Comparison of ENCODE assay signal across 9 cellular contexts in the genomic region with DNA sequence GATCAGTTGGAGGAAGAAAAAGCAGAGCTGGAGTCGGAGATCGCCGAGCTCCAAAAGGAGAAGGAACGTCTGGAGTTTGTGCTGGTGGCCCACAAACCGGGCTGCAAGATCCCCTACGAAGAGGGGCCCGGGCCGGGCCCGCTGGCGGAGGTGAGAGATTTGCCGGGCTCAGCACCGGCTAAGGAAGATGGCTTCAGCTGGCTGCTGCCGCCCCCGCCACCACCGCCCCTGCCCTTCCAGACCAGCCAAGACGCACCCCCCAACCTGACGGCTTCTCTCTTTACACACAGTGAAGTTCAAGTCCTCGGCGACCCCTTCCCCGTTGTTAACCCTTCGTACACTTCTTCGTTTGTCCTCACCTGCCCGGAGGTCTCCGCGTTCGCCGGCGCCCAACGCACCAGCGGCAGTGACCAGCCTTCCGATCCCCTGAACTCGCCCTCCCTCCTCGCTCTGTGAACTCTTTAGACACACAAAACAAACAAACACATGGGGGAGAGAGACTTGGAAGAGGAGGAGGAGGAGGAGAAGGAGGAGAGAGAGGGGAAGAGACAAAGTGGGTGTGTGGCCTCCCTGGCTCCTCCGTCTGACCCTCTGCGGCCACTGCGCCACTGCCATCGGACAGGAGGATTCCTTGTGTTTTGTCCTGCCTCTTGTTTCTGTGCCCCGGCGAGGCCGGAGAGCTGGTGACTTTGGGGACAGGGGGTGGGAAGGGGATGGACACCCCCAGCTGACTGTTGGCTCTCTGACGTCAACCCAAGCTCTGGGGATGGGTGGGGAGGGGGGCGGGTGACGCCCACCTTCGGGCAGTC. TPM values are rescaled to one million over a fixed set of nuclear protein-coding genes. Genes with fewer than 3 reads are reported as not detected.
DNase-seq lines count a peak whose midpoint lies in the region; ATAC-seq, FAIRE-seq and TF ChIP-seq lines count a peak whose summit lies in the region.
"Had no signal": no experiment of that assay in that cellular context is flagged by ENCODE, and none has a peak within 500 bp of the region (broad histone marks: within the 10 kb centered on the region; RNA-seq: fewer than 3 reads in every experiment).

No MANE protein-coding gene starts in this region.

- peak; percentile 38 for DNase-seq in D341Med (ENCODE audit: low spot score)
- peak; percentile 50 for DNase-seq in NAMALWA (ENCODE audit: low spot score)
- peak in 1 of 2 experiments; percentile 70 for DNase-seq in H1 (ENCODE audit: low read depth in 1 of 2, low spot score in 2 of 2)
- no peak for DNase-seq in neural crest cell (ENCODE audit: low read depth, low spot score)
- no peak for DNase-seq in foreskin melanocyte
- no peak for DNase-seq in SJCRH30
- no peak for DNase-seq in activated CD4-positive, alpha-beta T cell treated with anti-CD3 and anti-CD28 coated beads for 36 hours

- CTCF ChIA-PET in H1 (lab: Charles Lee; ENCODE audit: partially characterized antibody): interaction anchor here (0.9 to 32.9 kb wide), 8 partner anchors 11 to 69 kb away, joined by 3 to 760 read pairs (median 6); a partner anchor contains a TSS
- CTCF ChIA-PET in activated CD4-positive, alpha-beta T cell treated with anti-CD3 and anti-CD28 coated beads for 36 hours (lab: Charles Lee): interaction anchor here (0.7 to 1.9 kb wide), 4 partner anchors 12 to 70 kb away, joined by 4 to 6 read pairs (median 4); no protein-coding TSS in a partner anchor

- peaks cover 17% of the 10 kb centered on the region; the same call in 1 of the 2 replicates for H3K23me2 ChIP-seq in H1 (ENCODE audit: low read depth, low read length)

- no peak overlapping the region for H3K27ac Mint-ChIP-seq in neural crest cell (ENCODE audit: unreplicated experiment)
- no peak overlapping the region for H3K27ac Mint-ChIP-seq in activated CD4-positive, alpha-beta T cell treated with anti-CD3 and anti-CD28 coated beads for 36 hours

- peak overlapping the region in 3 of 4 experiments; percentile 31 to 56 (median 40); a peak in 3 of 7 replicates for H3K9ac ChIP-seq in H1 (replicated peaks in 1 of 4; ENCODE audit: extremely low read depth in 1 of 4, low read depth in 3 of 4, low read length in 3 of 4)

- intact Hi-C loops in activated CD4-positive, alpha-beta T cell treated with anti-CD3 and anti-CD28 coated beads for 36 hours (cut with DNase I, micrococcal nuclease): no loop called here

- H4K91ac ChIP-seq in H1 (replicated peaks; ENCODE audit: insufficient read length, low read length): no peak overlapping the region

- H3K36me3 ChIP-seq in H1 (ENCODE audit: control insufficient read depth in 2 of 4, insufficient read depth in 4 of 4, low read length in 3 of 4) (no peaks in the 10 kb centered on the region), SJCRH30 (no peaks in the 10 kb centered on the region)

- H3K27ac ChIP-seq in H1 (ENCODE audit: low read depth, low read length): no peak overlapping the region
- H3K27ac ChIP-seq in SJCRH30: no peak overlapping the region

- H3K79me2 ChIP-seq in H1 (ENCODE audit: control insufficient read depth in 1 of 2, insufficient read depth in 2 of 2, low read length in 2 of 2): no peaks in the 10 kb centered on the region

- no peak overlapping the region for H2BK120ac ChIP-seq in H1 (replicated peaks; ENCODE audit: low read depth, low read length)

- peak overlapping the region; percentile 42; the same call in 1 of the 2 replicates for H2AFZ ChIP-seq in H1 (ENCODE audit: low read length)

- no peak for TF ChIP-seq EP300 in H1 (IDR thresholded peaks at IDR 0.05; ENCODE audit: borderline replicate concordance in 1 of 2, low read depth in 2 of 2, low read length in 2 of 2)

- POLR2A ChIA-PET in H1 (lab: Charles Lee; ENCODE audit: partially characterized antibody): interaction anchor here (0.6 to 2.1 kb wide), 3 partner anchors 21 to 1301 kb away, joined by 3 to 10 read pairs (median 5); no protein-coding TSS in a partner anchor
- POLR2A ChIA-PET in activated CD4-positive, alpha-beta T cell treated with anti-CD3 and anti-CD28 coated beads for 36 hours (lab: Charles Lee): interaction anchor here (0.6 kb wide), 1 partner anchor 141 kb away, joined by 3 read pairs; no protein-coding TSS in a partner anchor

- no peak overlapping the region for H4K5ac ChIP-seq in H1 (ENCODE audit: insufficient read length, low read depth, low read length)

- H2BK5ac ChIP-seq in H1 (ENCODE audit: low read depth, low read length): 0 out of 2 replicates have a peak overlapping the region, but pooled peaks have one; percentile 8

- H2AK5ac ChIP-seq in H1 (ENCODE audit: low read depth, low read length): no peak overlapping the region

- H3K9me3 ChIP-seq in H1 (ENCODE audit: insufficient read depth in 2 of 2, low read depth in 1 of 2, low read length in 1 of 2) (no peaks in the 10 kb centered on the region), SJCRH30 (replicated peaks) (no peaks in the 10 kb centered on the region)

- H3K4me1 ChIP-seq in H1 (replicated peaks in 1 of 4; ENCODE audit: control insufficient read depth in 3 of 4, insufficient read depth in 4 of 4, low read length in 3 of 4): peaks cover 2 to 19% (median 14%) of the 10 kb centered on the region in 4 experiments
- H3K4me1 ChIP-seq in SJCRH30: peaks cover 12% of the 10 kb centered on the region

- H3K23ac ChIP-seq in H1 (ENCODE audit: insufficient read length): no peak overlapping the region

- 34% methylated on average over 35 of the region's 44 CpGs; no CpG with 5 or more reads in 1 of the 2 experiments for WGBS in H1 (ENCODE audit: extremely low coverage in 1 of 2, insufficient coverage in 1 of 2, insufficient read length in 1 of 2, insufficient replicate concordance in 2 of 2, low coverage in 1 of 2, low lambda C conversion rate in 2 of 2, missing lambda C conversion rate in 1 of 2), 2 experiments

- peaks cover 0 to 3% of the 10 kb centered on the region in 2 experiments for H4K20me1 ChIP-seq in H1 (replicated peaks in 1 of 2; ENCODE audit: control insufficient read depth in 1 of 2, insufficient read depth in 2 of 2, low read length in 2 of 2)

- peak overlapping the region; percentile 52 to 62 for H3K4me2 ChIP-seq in H1 (ENCODE audit: insufficient read depth in 1 of 2, low read depth in 2 of 2, low read length in 2 of 2)

- H3K4me3 Mint-ChIP-seq in neural crest cell: peak overlapping the region; percentile 80
- no peak overlapping the region for H3K4me3 Mint-ChIP-seq in activated CD4-positive, alpha-beta T cell treated with anti-CD3 and anti-CD28 coated beads for 36 hours

- no peaks in the 10 kb centered on the region for H3K9me3 Mint-ChIP-seq in neural crest cell
- H3K9me3 Mint-ChIP-seq in activated CD4-positive, alpha-beta T cell treated with anti-CD3 and anti-CD28 coated beads for 36 hours (ENCODE audit: low read depth): no peaks in the 10 kb centered on the region

- peak overlapping the region; percentile 24 for H3K56ac ChIP-seq in H1 (replicated peaks; ENCODE audit: insufficient read length, low read depth, low read length)

- H3K4me1 Mint-ChIP-seq in neural crest cell: peaks cover 21% of the 10 kb centered on the region
- peaks cover 39% of the 10 kb centered on the region for H3K4me1 Mint-ChIP-seq in activated CD4-positive, alpha-beta T cell treated with anti-CD3 and anti-CD28 coated beads for 36 hours

- H4K8ac ChIP-seq in H1 (ENCODE audit: extremely low read depth, insufficient read depth, low read length): 0 out of 2 replicates have a peak overlapping the region, but pooled peaks have one; percentile 81

- peak overlapping the region; percentile 9 to 53 (median 20); a peak in 6 of 8 replicates for H3K4me3 ChIP-seq in H1 (ENCODE audit: extremely low read depth in 1 of 4, insufficient read depth in 2 of 4, low read depth in 3 of 4, low read length in 4 of 4)
- H3K4me3 ChIP-seq in SJCRH30: no peak overlapping the region

- H2BK12ac ChIP-seq in H1 (ENCODE audit: low read depth, low read length): peak overlapping the region; percentile 53; the same call in 1 of the 2 replicates

- peaks cover 0 to 17% (median 17%) of the 10 kb centered on the region in 4 experiments; a peak in 4 of 7 replicates for H3K27me3 ChIP-seq in H1 (replicated peaks in 1 of 4; ENCODE audit: control insufficient read depth in 3 of 4, extremely low read depth in 1 of 4, insufficient read depth in 3 of 4, low read length in 3 of 4)
- no peaks in the 10 kb centered on the region for H3K27me3 ChIP-seq in SJCRH30

- ATAC-seq in HG03135 (IDR thresholded peaks at IDR 0.05; ENCODE audit: unreplicated experiment): no peak
- no peak for ATAC-seq in activated CD4-positive, alpha-beta T cell treated with anti-CD3 and anti-CD28 coated beads for 36 hours

- no peak for FAIRE-seq in H1 (lab: Jason Lieb, UNC)

- peak overlapping the region; percentile 97 for H2BK15ac ChIP-seq in H1 (ENCODE audit: low read length)

- TF ChIP-seq RAD21 in H1 (IDR thresholded peaks at IDR 0.05 in 1 of 2, conservative IDR thresholded peaks at IDR 0.05 in 1 of 2; ENCODE audit: low read depth in 2 of 2, low read length in 2 of 2): no peak

- no peak for TF ChIP-seq CTCF in H1 (IDR thresholded peaks at IDR 0.05; ENCODE audit: control extremely low read depth in 1 of 3, insufficient read depth in 1 of 3, low read depth in 1 of 3, low read length in 3 of 3)
- no peak for TF ChIP-seq CTCF in neural crest cell (conservative IDR thresholded peaks at IDR 0.05)

- H2BK20ac ChIP-seq in H1 (ENCODE audit: low read length): 0 out of 2 replicates have a peak overlapping the region, but pooled peaks have one; percentile 72

- H3K27me3 Mint-ChIP-seq in neural crest cell (ENCODE audit: low read depth): peaks cover 65% of the 10 kb centered on the region
- H3K27me3 Mint-ChIP-seq in activated CD4-positive, alpha-beta T cell treated with anti-CD3 and anti-CD28 coated beads for 36 hours: peaks cover 16% of the 10 kb centered on the region

- H3K36me3 Mint-ChIP-seq in neural crest cell (ENCODE audit: low read depth): no peaks in the 10 kb centered on the region
- H3K36me3 Mint-ChIP-seq in activated CD4-positive, alpha-beta T cell treated with anti-CD3 and anti-CD28 coated beads for 36 hours (ENCODE audit: low read depth): peaks cover 25% of the 10 kb centered on the region

- TF ChIP-seq POLR2A in H1 (IDR thresholded peaks at IDR 0.05; ENCODE audit: control extremely low read depth in 1 of 2, low read depth in 2 of 2, low read length in 2 of 2): no peak

- no peak overlapping the region for H3K4ac ChIP-seq in H1 (replicated peaks; ENCODE audit: insufficient read length, low read depth, low read length)

- H3K14ac ChIP-seq in H1 (ENCODE audit: insufficient read length): no peak overlapping the region

- H3K18ac ChIP-seq in H1 (ENCODE audit: extremely low read depth, low read length): peak overlapping the region; percentile 60

- H3K79me1 ChIP-seq in H1 (ENCODE audit: low read depth, low read length): no peaks in the 10 kb centered on the region

RNA-seq across cellular contexts. Expression of a gene that starts 5.0 kb away (rescaled TPM):
- 1.3 and 2.7 TPM in 2 replicates for total RNA-seq in H1 (2021; fragmentation: NEBNext Ultra II Directional; extraction: Animal tissue kit (Norgen Biotek cat#: 25700))
- polyA plus RNA-seq in H1 (2011; rRNA removed): 0.44 and 1.2 TPM in 2 replicates
- 0.32 TPM for polyA plus RNA-seq in H1 (2011; cell fraction: cytosol; rRNA removed)
- polyA plus RNA-seq in H1 (2011; cell fraction: nucleus; rRNA removed): 5.2 TPM
- polyA plus RNA-seq in H1 (2012, experiment 1 of 2): 1.1 to 4.3 TPM (median 2.6 TPM) in 4 replicates
- 2.4 TPM for polyA plus RNA-seq in H1 (2012, experiment 2 of 2)
- polyA plus RNA-seq in H1 (2013, experiment 1 of 2): 0.85 TPM
- polyA plus RNA-seq in H1 (2013, experiment 2 of 2): 0.79 TPM
- polyA minus RNA-seq in H1 (2011; rRNA and poly(A)+ RNA removed): 2.8 and 6.9 TPM in 2 replicates
- polyA minus RNA-seq in H1 (2011; cell fraction: cytosol; rRNA and poly(A)+ RNA removed): 1.5 TPM
- polyA minus RNA-seq in H1 (2011; cell fraction: nucleus; rRNA and poly(A)+ RNA removed): 39.4 TPM
- total RNA-seq in neural crest cell: 0.26 and 0.45 TPM in 2 replicates
- total RNA-seq in SJCRH30 (2014; rRNA removed; shearing (Covaris generic)): 0.35 and 0.40 TPM in 2 replicates
- total RNA-seq in activated CD4-positive, alpha-beta T cell treated with anti-CD3 and anti-CD28 coated beads for 36 hours: 1 to 10 TPM; 7.3 to 7.7 TPM

RNA-seq across cellular contexts. Expression of a gene that starts 24.1 kb away (rescaled TPM):
- 21.1 and 21.6 TPM in 2 replicates for total RNA-seq in H1 (2021; fragmentation: NEBNext Ultra II Directional; extraction: Animal tissue kit (Norgen Biotek cat#: 25700))
- polyA plus RNA-seq in H1 (2011; rRNA removed): 21.0 and 33.5 TPM in 2 replicates
- polyA plus RNA-seq in H1 (2011; cell fraction: cytosol; rRNA removed): 19.9 TPM
- polyA plus RNA-seq in H1 (2011; cell fraction: nucleus; rRNA removed): 19.7 TPM
- polyA plus RNA-seq in H1 (2012, experiment 1 of 2): 19.1 to 26.5 TPM (median 23.9 TPM) in 4 replicates
- polyA plus RNA-seq in H1 (2012, experiment 2 of 2): 24.8 TPM
- 32.6 TPM for polyA plus RNA-seq in H1 (2013, experiment 1 of 2)
- polyA plus RNA-seq in H1 (2013, experiment 2 of 2): 36.9 TPM
- polyA minus RNA-seq in H1 (2011; rRNA and poly(A)+ RNA removed): 9.5 and 14.4 TPM in 2 replicates
- polyA minus RNA-seq in H1 (2011; cell fraction: cytosol; rRNA and poly(A)+ RNA removed): 8.3 TPM
- 9.9 TPM for polyA minus RNA-seq in H1 (2011; cell fraction: nucleus; rRNA and poly(A)+ RNA removed)
- total RNA-seq in neural crest cell: 16.2 and 19.8 TPM in 2 replicates
- total RNA-seq in SJCRH30 (2014; rRNA removed; shearing (Covaris generic)): 29.3 and 30.9 TPM in 2 replicates
- total RNA-seq in activated CD4-positive, alpha-beta T cell treated with anti-CD3 and anti-CD28 coated beads for 36 hours: 1 to 10 TPM; 2.0 to 3.2 TPM

RNA-seq across cellular contexts. Expression of a gene that starts 25.5 kb away (rescaled TPM):
- total RNA-seq in H1 (2021; fragmentation: NEBNext Ultra II Directional; extraction: Animal tissue kit (Norgen Biotek cat#: 25700)): 11.0 and 12.2 TPM in 2 replicates
- polyA plus RNA-seq in H1 (2011; rRNA removed): 14.4 and 17.5 TPM in 2 replicates
- 20.7 TPM for polyA plus RNA-seq in H1 (2011; cell fraction: cytosol; rRNA removed)
- 17.1 TPM for polyA plus RNA-seq in H1 (2011; cell fraction: nucleus; rRNA removed)
- 12.0 to 16.7 TPM (median 14.4 TPM) in 4 replicates for polyA plus RNA-seq in H1 (2012, experiment 1 of 2)
- 13.0 TPM for polyA plus RNA-seq in H1 (2012, experiment 2 of 2)
- 35.8 TPM for polyA plus RNA-seq in H1 (2013, experiment 1 of 2)
- 34.9 TPM for polyA plus RNA-seq in H1 (2013, experiment 2 of 2)
- polyA minus RNA-seq in H1 (2011; rRNA and poly(A)+ RNA removed): 2.3 and 4.2 TPM in 2 replicates
- 4.3 TPM for polyA minus RNA-seq in H1 (2011; cell fraction: cytosol; rRNA and poly(A)+ RNA removed)
- 5.6 TPM for polyA minus RNA-seq in H1 (2011; cell fraction: nucleus; rRNA and poly(A)+ RNA removed)
- not detected in 2 replicates for total RNA-seq in neural crest cell
- total RNA-seq in SJCRH30 (2014; rRNA removed; shearing (Covaris generic)): 1.0 and 1.4 TPM in 2 replicates
- 1 to 10 TPM; 2.8 to 3.1 TPM for total RNA-seq in activated CD4-positive, alpha-beta T cell treated with anti-CD3 and anti-CD28 coated beads for 36 hours
- total RNA-seq: cerebellum had no signal

RNA-seq across cellular contexts. Expression of a gene that starts 34.5 kb away (rescaled TPM):
- 135 and 138 TPM in 2 replicates for total RNA-seq in H1 (2021; fragmentation: NEBNext Ultra II Directional; extraction: Animal tissue kit (Norgen Biotek cat#: 25700))
- polyA plus RNA-seq in H1 (2011; rRNA removed): 89.7 and 163 TPM in 2 replicates
- polyA plus RNA-seq in H1 (2011; cell fraction: cytosol; rRNA removed): 92.0 TPM
- 116 TPM for polyA plus RNA-seq in H1 (2011; cell fraction: nucleus; rRNA removed)
- polyA plus RNA-seq in H1 (2012, experiment 1 of 2): 79.3 to 101 TPM (median 84.8 TPM) in 4 replicates
- 110 TPM for polyA plus RNA-seq in H1 (2012, experiment 2 of 2)
- polyA plus RNA-seq in H1 (2013, experiment 1 of 2): 108 TPM
- 104 TPM for polyA plus RNA-seq in H1 (2013, experiment 2 of 2)
- 46.1 and 52.4 TPM in 2 replicates for polyA minus RNA-seq in H1 (2011; rRNA and poly(A)+ RNA removed)
- polyA minus RNA-seq in H1 (2011; cell fraction: cytosol; rRNA and poly(A)+ RNA removed): 83.1 TPM
- 102 TPM for polyA minus RNA-seq in H1 (2011; cell fraction: nucleus; rRNA and poly(A)+ RNA removed)
- 46.1 and 49.9 TPM in 2 replicates for total RNA-seq in neural crest cell
- total RNA-seq in SJCRH30 (2014; rRNA removed; shearing (Covaris generic)): 43.8 and 48.8 TPM in 2 replicates
- total RNA-seq in activated CD4-positive, alpha-beta T cell treated with anti-CD3 and anti-CD28 coated beads for 36 hours: 100 to 1,000 TPM; 152 to 153 TPM

RNA-seq across cellular contexts. Expression of a gene that starts 49.0 kb away (rescaled TPM):
- total RNA-seq in H1 (2021; fragmentation: NEBNext Ultra II Directional; extraction: Animal tissue kit (Norgen Biotek cat#: 25700)): 44.7 and 46.4 TPM in 2 replicates
- 94.2 and 112 TPM in 2 replicates for polyA plus RNA-seq in H1 (2011; rRNA removed)
- polyA plus RNA-seq in H1 (2011; cell fraction: cytosol; rRNA removed): 73.6 TPM
- 104 TPM for polyA plus RNA-seq in H1 (2011; cell fraction: nucleus; rRNA removed)
- polyA plus RNA-seq in H1 (2012, experiment 1 of 2): 44.6 to 60.9 TPM (median 54.2 TPM) in 4 replicates
- polyA plus RNA-seq in H1 (2012, experiment 2 of 2): 246 TPM
- polyA plus RNA-seq in H1 (2013, experiment 1 of 2): 51.0 TPM
- polyA plus RNA-seq in H1 (2013, experiment 2 of 2): 52.4 TPM
- polyA minus RNA-seq in H1 (2011; rRNA and poly(A)+ RNA removed): 32.3 and 35.8 TPM in 2 replicates
- 33.8 TPM for polyA minus RNA-seq in H1 (2011; cell fraction: cytosol; rRNA and poly(A)+ RNA removed)
- 31.2 TPM for polyA minus RNA-seq in H1 (2011; cell fraction: nucleus; rRNA and poly(A)+ RNA removed)
- total RNA-seq in neural crest cell: 111 and 115 TPM in 2 replicates
- total RNA-seq in SJCRH30 (2014; rRNA removed; shearing (Covaris generic)): 29.7 and 32.3 TPM in 2 replicates
- 10 to 100 TPM; 58.1 to 71.8 TPM for total RNA-seq in activated CD4-positive, alpha-beta T cell treated with anti-CD3 and anti-CD28 coated beads for 36 hours

Comparison
In these comparisons a context has a peak if more than half of its experiments do, and no peak if none do; other contexts are left out.
1. DNase-seq: peak in D341Med (single experiment) and NAMALWA (single experiment); none in neural crest cell (single experiment), foreskin melanocyte (single experiment), SJCRH30 (0 of 2) and activated CD4-positive, alpha-beta T cell treated with anti-CD3 and anti-CD28 coated beads for 36 hours (single experiment).